Comparison of ENCODE assay signal across 26 cellular contexts in the genomic region with DNA sequence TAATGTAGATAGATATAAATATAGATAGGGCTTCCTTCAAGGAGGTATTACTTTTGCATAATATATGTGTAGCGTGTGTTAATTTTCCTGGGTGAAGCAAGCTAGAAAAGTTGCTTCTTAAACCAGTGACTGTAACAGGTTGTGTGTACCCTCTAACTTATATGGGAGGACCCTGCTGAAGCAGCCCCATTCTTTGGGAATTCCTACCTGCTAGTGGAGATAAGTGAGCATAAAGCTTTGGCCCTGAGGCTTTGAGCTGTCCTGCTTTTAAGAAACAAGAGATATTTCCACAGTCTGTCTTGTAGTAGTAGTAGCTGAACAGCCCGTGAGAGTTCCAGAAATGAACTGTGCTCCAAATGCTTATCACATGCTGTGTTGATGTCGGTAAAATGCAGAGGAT. TPM values are rescaled to one million over a fixed set of nuclear protein-coding genes. Genes with fewer than 3 reads are reported as not detected.
"Had no signal": no experiment of that assay in that cellular context is flagged by ENCODE, and none has a peak within 500 bp of the region (broad histone marks: within the 10 kb centered on the region; RNA-seq: fewer than 3 reads in every experiment).

No MANE protein-coding gene starts in this region.

- DNase-seq: activated CD4-positive, alpha-beta T cell treated with anti-CD3 and anti-CD28 coated beads, Interleukin-2, amount 50 U/mL, for 1 hour; activated CD4-positive, CD25-positive, alpha-beta regulatory T cell treated with anti-CD3 and anti-CD28 coated beads, Interleukin-2, amount 50 U/mL, for 72 hours; activated CD8-positive, alpha-beta memory T cell treated with anti-CD3 and anti-CD28 coated beads for 24 hours; activated CD8-positive, alpha-beta memory T cell treated with anti-CD3 and anti-CD28 coated beads, Interleukin-2, amount 50 U/mL, for 4 hours; activated T-cell treated with anti-CD3 and anti-CD28 coated beads, Interleukin-2, amount 50 U/mL, for 24 hours; aorta; colonic mucosa; heart left ventricle; lower lobe of right lung; naive thymus-derived CD8-positive, alpha-beta T cell; sigmoid colon; stimulated activated CD4-positive, alpha-beta T cell treated with anti-CD3 and anti-CD28 coated beads, Interleukin-15, amount 100 ng/mL, for 24 hours; stomach; transverse colon; uterus had no signal

- H3K27me3 ChIP-seq: breast epithelium, colonic mucosa, sigmoid colon, stomach, transverse colon, uterus had no signal

- H3K36me3 ChIP-seq: breast epithelium, colonic mucosa, heart left ventricle, lower lobe of right lung, sigmoid colon, stomach, suprapubic skin, transverse colon, uterus had no signal

- ATAC-seq: activated naive CD4-positive, alpha-beta T cell treated with anti-CD3 and anti-CD28 coated beads, Interleukin-2, amount 50 U/mL, for 72 hours; activated T-helper 17 cell treated with anti-CD3 and anti-CD28 coated beads, Interleukin-2, amount 50 U/mL, for 72 hours; heart left ventricle; left lobe of liver; lower lobe of right lung; naive thymus-derived CD8-positive, alpha-beta T cell; stimulated activated memory B cell treated with anti-CD40 and anti-IgM and Interleukin-4, amounts not matched to agents 10 μg/mL and 1 μg/mL and 100 μg/mL, for 72 hours had no signal

- H3K4me3 ChIP-seq: breast epithelium, colonic mucosa, lower lobe of right lung, sigmoid colon, smooth muscle cell, stomach, suprapubic skin, transverse colon, uterus had no signal

RNA-seq across cellular contexts. Expression of gene RMST, which starts 8.6 kb away (rescaled TPM):
- total RNA-seq: activated naive CD4-positive, alpha-beta T cell treated with anti-CD3 and anti-CD28 coated beads, Interleukin-2, amount 50 U/mL, for 72 hours; activated T-helper 17 cell treated with anti-CD3 and anti-CD28 coated beads, Interleukin-2, amount 50 U/mL, for 72 hours; epithelial cell of proximal tubule; fibroblast of villous mesenchyme; naive thymus-derived CD8-positive, alpha-beta T cell; osteocyte; smooth muscle cell; suprapubic skin; T-helper 2 cell treated with Interferon-gamma antibody and Interleukin-4, amounts not matched to agents 100 ng/mL and 5 ng/mL, for 36 hours had no signal
